13 cellular contexts compared by ENCODE assay signal in genomic region chr17:37815516-37815915, GRCh38.
DNase-seq lines count a peak whose midpoint lies in the region; ATAC-seq and TF ChIP-seq lines count a peak whose summit lies in the region.
"Had no signal": no experiment of that assay in that cellular context is flagged by ENCODE, and none has a peak within 500 bp of the region (broad histone marks: within the 10 kb centered on the region; RNA-seq: fewer than 3 reads in every experiment).

No MANE protein-coding gene starts in this region.

- peak overlapping the region; percentile 95 for H2AK5ac ChIP-seq in IMR-90 (ENCODE audit: low read depth, low read length)

- H3K79me1 ChIP-seq in IMR-90 (ENCODE audit: low read depth in 1 of 2, low read length in 2 of 2) = no peaks in the 10 kb centered on the region

- peaks cover 16% of the 10 kb centered on the region for H3K9me1 ChIP-seq in IMR-90 (ENCODE audit: insufficient read depth, low read length)

- H3K27me3 Mint-ChIP-seq in chondrocyte (ENCODE audit: low read depth) = no peaks in the 10 kb centered on the region
- peaks cover 4% of the 10 kb centered on the region for H3K27me3 Mint-ChIP-seq in nephron (ENCODE audit: low read depth)
- peaks cover 5% of the 10 kb centered on the region for H3K27me3 Mint-ChIP-seq in MCF 10A (ENCODE audit: insufficient read depth, unreplicated experiment)

- H3K14ac ChIP-seq in IMR-90 (replicated peaks; ENCODE audit: low read depth, low read length) = peak overlapping the region; percentile 47

- H3K27ac ChIP-seq in IMR-90 (ENCODE audit: insufficient read depth, low read length) (no peak overlapping the region), gastroesophageal sphincter (no peak overlapping the region)
- H3K27ac ChIP-seq: Peyer's patch had no signal

- H3K4me3 ChIP-seq in IMR-90 (ENCODE audit: insufficient read depth, low read depth, low read length) = no peak overlapping the region
- no peak overlapping the region for H3K4me3 ChIP-seq in NB4 (ENCODE audit: low read depth, low read length)
- no peak overlapping the region for H3K4me3 ChIP-seq in gastroesophageal sphincter
- H3K4me3 ChIP-seq: Peyer's patch had no signal

- in situ Hi-C loops in IMR-90 (cut with MboI; ENCODE audit: low sequenced_read_pairs) = loop anchor here (5.0 to 10.0 kb wide), 2 partner anchors 61 to 163 kb away; no protein-coding TSS in a partner anchor

- no peak overlapping the region for H3K9ac ChIP-seq in IMR-90 (ENCODE audit: low read depth, low read length)

- no peaks in the 10 kb centered on the region for H3K27me3 ChIP-seq in IMR-90 (ENCODE audit: control insufficient read depth, insufficient read depth, low read length)
- H3K27me3 ChIP-seq in gastroesophageal sphincter = peaks cover 37% of the 10 kb centered on the region
- H3K27me3 ChIP-seq: Peyer's patch had no signal

- intact Hi-C loops in IMR-90 (cut with micrococcal nuclease) (no loop called here), MCF 10A (cut with micrococcal nuclease) (no loop called here), Right ventricle myocardium superior (cut with DNase I) (no loop called here)

- H4K5ac ChIP-seq in IMR-90 (ENCODE audit: low read depth, low read length) = peak overlapping the region; percentile 57; the same call in 1 of the 2 replicates

- BruUV-seq in IMR-90 (replicated peaks; lab: Mats Ljungman, UMichigan) (no TSS peak), MCF 10A (replicated peaks; lab: Mats Ljungman, UMichigan) (no TSS peak)

- no peak overlapping the region for H3K4me2 ChIP-seq in IMR-90 (ENCODE audit: low read depth, low read length)

- no peak overlapping the region for H2AK9ac ChIP-seq in IMR-90 (replicated peaks; ENCODE audit: low read depth, low read length, poor library complexity)

- peak overlapping the region; percentile 96 for H2BK20ac ChIP-seq in IMR-90 (ENCODE audit: low read depth, low read length)

- no peaks in the 10 kb centered on the region for H4K20me1 ChIP-seq in IMR-90 (ENCODE audit: insufficient read depth, low read length)

- peak overlapping the region; percentile 21 for H3K23ac ChIP-seq in IMR-90 (ENCODE audit: low read depth, low read length)

- H3K36me3 Mint-ChIP-seq in chondrocyte (ENCODE audit: low read depth) (peaks cover 7% of the 10 kb centered on the region), nephron (ENCODE audit: low read depth) (peaks cover 4% of the 10 kb centered on the region), MCF 10A (ENCODE audit: insufficient read depth, unreplicated experiment) (no peaks in the 10 kb centered on the region)

- H3K36me3 ChIP-seq in IMR-90 (ENCODE audit: control insufficient read depth, insufficient read depth, low read length) = no peaks in the 10 kb centered on the region
- no peaks in the 10 kb centered on the region for H3K36me3 ChIP-seq in gastroesophageal sphincter
- H3K36me3 ChIP-seq: Peyer's patch had no signal

- TF ChIP-seq RAD21 in IMR-90 (IDR thresholded peaks at IDR 0.05; ENCODE audit: low read length) = no peak

- peak overlapping the region; percentile 61 for H3K18ac ChIP-seq in IMR-90 (ENCODE audit: low read depth, low read length)

- peak overlapping the region; percentile 75 for H4K91ac ChIP-seq in IMR-90 (ENCODE audit: insufficient read depth, low read depth, low read length)

- no peak for ATAC-seq in IMR-90 (ENCODE audit: low read depth)
- no peak for ATAC-seq in gastroesophageal sphincter
- ATAC-seq in HG02884 (IDR thresholded peaks at IDR 0.05; ENCODE audit: unreplicated experiment) = no peak
- no peak for ATAC-seq in Right ventricle myocardium superior (ENCODE audit: poor library complexity)

- POLR2A ChIA-PET in IMR-90 (lab: Charles Lee; ENCODE audit: unreplicated experiment) (interaction anchor here (1.1 kb wide), 1 partner anchor 9 kb away, joined by 4 read pairs; no protein-coding TSS in a partner anchor), MCF 10A (lab: Yijun Ruan, JAX) (interaction anchor here (0.7 to 1.4 kb wide), 3 partner anchors 141 to 206 kb away, joined by 3 to 6 read pairs (median 3); partner anchors contain the start of gene SYNRG)

- peaks cover 60% of the 10 kb centered on the region for H3K4me1 Mint-ChIP-seq in chondrocyte (ENCODE audit: low read depth)
- H3K4me1 Mint-ChIP-seq in nephron = no peaks in the 10 kb centered on the region
- H3K4me1 Mint-ChIP-seq in MCF 10A (ENCODE audit: insufficient read depth, unreplicated experiment) = peaks cover 10% of the 10 kb centered on the region

- peak overlapping the region; percentile 89 for H3K4ac ChIP-seq in IMR-90 (ENCODE audit: low read depth, low read length)

- H3K27ac Mint-ChIP-seq in chondrocyte (ENCODE audit: unreplicated experiment) = peak overlapping the region; percentile 74
- peak overlapping the region; percentile 34 to 78 (median 44) for H3K27ac Mint-ChIP-seq in nephron
- H3K27ac Mint-ChIP-seq in MCF 10A (ENCODE audit: low read depth, unreplicated experiment) = no peak overlapping the region

- no peak for TF ChIP-seq EP300 in gastroesophageal sphincter (IDR thresholded peaks at IDR 0.05)

- 76% methylated on average over 2 of the region's 4 CpGs; no CpG with 5 or more reads in 1 of the 2 experiments for WGBS in IMR-90 (ENCODE audit: extremely low coverage in 2 of 2, insufficient read length in 1 of 2), 2 experiments
- WGBS in gastroesophageal sphincter (ENCODE audit: low coverage in 1 of 2), 2 donors = 60 to 75% methylated on average over 2 to 4 of the region's 4 CpGs

- H3K4me1 ChIP-seq in IMR-90 (ENCODE audit: control insufficient read depth, insufficient read depth, low read length) (peaks cover 7% of the 10 kb centered on the region), gastroesophageal sphincter (no peaks in the 10 kb centered on the region)

- TF ChIP-seq POLR2A in IMR-90 (IDR thresholded peaks at IDR 0.05; ENCODE audit: low read depth, low read length) = no peak
- TF ChIP-seq POLR2A in NB4 (IDR thresholded peaks at IDR 0.05; ENCODE audit: extremely low read depth, insufficient read length) = no peak
- TF ChIP-seq POLR2A in gastroesophageal sphincter (IDR thresholded peaks at IDR 0.05) = no peak

- H2BK15ac ChIP-seq in IMR-90 (ENCODE audit: low read depth, low read length) = peak overlapping the region; percentile 96

- H3K56ac ChIP-seq in IMR-90 (ENCODE audit: extremely low read depth, insufficient read depth, low read length) = no peak overlapping the region

- H3K9me3 ChIP-seq in IMR-90 (ENCODE audit: control insufficient read depth, insufficient read depth, low read length) (no peaks in the 10 kb centered on the region), gastroesophageal sphincter (no peaks in the 10 kb centered on the region)
- H3K9me3 ChIP-seq: Peyer's patch had no signal

- H3K4me3 Mint-ChIP-seq in chondrocyte (ENCODE audit: unreplicated experiment) = no peak overlapping the region
- no peak overlapping the region for H3K4me3 Mint-ChIP-seq in nephron
- no peak overlapping the region for H3K4me3 Mint-ChIP-seq in MCF 10A (ENCODE audit: unreplicated experiment)

- DNase-seq in IMR-90 (no peak), NB4 (ENCODE audit: low read depth) (peak; percentile 45), chondrocyte (ENCODE audit: low spot score) (no peak), MCF 10A (ENCODE audit: unreplicated experiment) (no peak), Right ventricle myocardium superior (no peak)
- DNase-seq: C1 segment of cervical spinal cord, KG1, NCI-H2081 treated with DMSO at 0.1 percent for 48 hours, NCI-H510A had no signal

- peak overlapping the region; percentile 45 for H2AFZ ChIP-seq in IMR-90 (replicated peaks; ENCODE audit: low read length, poor library complexity)

- no peak for TF ChIP-seq CTCF in IMR-90 (conservative IDR thresholded peaks at IDR 0.05; ENCODE audit: low read depth, low read length)
- no peak for TF ChIP-seq CTCF in NB4 (IDR thresholded peaks at IDR 0.05; ENCODE audit: low read depth, low read length)
- no peak for TF ChIP-seq CTCF in chondrocyte (IDR thresholded peaks at IDR 0.05)
- TF ChIP-seq CTCF in nephron (IDR thresholded peaks at IDR 0.05; ENCODE audit: unreplicated experiment in 3 of 3) = no peak
- TF ChIP-seq CTCF in MCF 10A (IDR thresholded peaks at IDR 0.05; ENCODE audit: unreplicated experiment) = no peak
- no peak for TF ChIP-seq CTCF in gastroesophageal sphincter (IDR thresholded peaks at IDR 0.05)

- H4K8ac ChIP-seq in IMR-90 (ENCODE audit: low read depth in 2 of 2, low read length in 2 of 2) = peak overlapping the region; percentile 76 to 87; a peak in 3 of 4 replicates

- CTCF ChIA-PET in IMR-90 (lab: Yijun Ruan, JAX) (interaction anchor here (0.6 to 3.2 kb wide), 8 partner anchors 10 to 250 kb away, joined by 3 to 18 read pairs (median 3); no protein-coding TSS in a partner anchor), MCF 10A (lab: Yijun Ruan, JAX) (interaction anchor here (0.5 to 5.7 kb wide), 14 partner anchors 8 to 325 kb away, joined by 3 to 49 read pairs (median 7); no protein-coding TSS in a partner anchor)

- H3K9me3 Mint-ChIP-seq in chondrocyte (ENCODE audit: low read depth) (peaks cover 18% of the 10 kb centered on the region), nephron (peaks cover 7% of the 10 kb centered on the region), MCF 10A (ENCODE audit: unreplicated experiment) (peaks cover 7% of the 10 kb centered on the region)

- peak overlapping the region; percentile 1 for H2BK5ac ChIP-seq in IMR-90 (ENCODE audit: low read depth, low read length, poor library complexity, severe bottlenecking)

- dilution Hi-C loops in IMR-90 (cut with HindIII; ENCODE audit: low sequenced_read_pairs, unreplicated experiment) = no loop called here

- peak overlapping the region; percentile 93 for H2BK120ac ChIP-seq in IMR-90 (ENCODE audit: low read depth, low read length)

TF ChIP-seq in IMR-90, 13 proteins besides CTCF, POLR2A, EP300 and RAD21 (continues in another document):
- TF ChIP-seq MAZ (IDR thresholded peaks at IDR 0.05; ENCODE audit: borderline replicate concordance, low read depth, low read length) = no peak
- TF ChIP-seq CEBPB (IDR thresholded peaks at IDR 0.05; ENCODE audit: low read depth, low read length) = no peak
- no peak for TF ChIP-seq ELK1 (IDR thresholded peaks at IDR 0.05; ENCODE audit: borderline replicate concordance, low read depth, low read length)
- TF ChIP-seq USF2 (IDR thresholded peaks at IDR 0.05; ENCODE audit: low read depth, low read length) = no peak
